9 cellular contexts compared by ENCODE assay signal in genomic region chr1:16375521-16376359, GRCh38. TPM values are rescaled to one million over a fixed set of nuclear protein-coding genes. Genes with fewer than 3 reads are reported as not detected.
DNase-seq lines count a peak whose midpoint lies in the region; ATAC-seq and TF ChIP-seq lines count a peak whose summit lies in the region.
"Had no signal": no experiment of that assay in that cellular context is flagged by ENCODE, and none has a peak within 500 bp of the region (broad histone marks: within the 10 kb centered on the region; RNA-seq: fewer than 3 reads in every experiment).

No MANE protein-coding gene starts in this region.

- H3K27ac ChIP-seq in GM23248 (peak overlapping the region; percentile 63), parathyroid adenoma (no peak overlapping the region)

- H3K9ac ChIP-seq in GM23248 (0 out of 2 replicates have a peak overlapping the region, but pooled peaks have one; percentile 1), parathyroid adenoma (no peak overlapping the region)

- H3F3A ChIP-seq in GM23248 (ENCODE audit: insufficient read depth) = peaks cover 38% of the 10 kb centered on the region

- H3K27me3 ChIP-seq in GM23248 (replicated peaks; ENCODE audit: insufficient read depth) (no peaks in the 10 kb centered on the region), parathyroid adenoma (ENCODE audit: control insufficient read depth, insufficient read depth, low read length) (no peaks in the 10 kb centered on the region)

- H2AFZ ChIP-seq in GM23248 (no peak overlapping the region), parathyroid adenoma (no peak overlapping the region)

- peak overlapping the region; percentile 81 for H3K27ac Mint-ChIP-seq in WTC11

- peaks cover 34% of the 10 kb centered on the region for H3K4me1 ChIP-seq in GM23248 (ENCODE audit: insufficient read depth)
- H3K4me1 ChIP-seq in parathyroid adenoma = peaks cover 10% of the 10 kb centered on the region

- WGBS in GM23248 (ENCODE audit: low coverage in 1 of 2, low lambda C conversion rate in 2 of 2, missing lambda C conversion rate in 2 of 2), 2 experiments = 70 to 72% methylated on average over 15 of the region's 15 CpGs

- H3K4me2 ChIP-seq in GM23248 (ENCODE audit: unreplicated experiment) (peak overlapping the region; percentile 49), parathyroid adenoma (ENCODE audit: low read length) (peak overlapping the region; percentile 67)

- H3K4me1 Mint-ChIP-seq in WTC11 = peaks cover 47% of the 10 kb centered on the region

- CTCF ChIA-PET in WTC11 (lab: Charles Lee) = interaction anchor here (0.6 to 3.4 kb wide), 4 partner anchors 10 to 245 kb away, joined by 3 to 10 read pairs (median 4); partner anchors contain the start of gene FBXO42

- H3K36me3 Mint-ChIP-seq in WTC11 = no peaks in the 10 kb centered on the region; the same call in 1 of the 2 replicates

- H3K4me3 Mint-ChIP-seq in WTC11 = peak overlapping the region; percentile 28

- H3K79me2 ChIP-seq in GM23248 (ENCODE audit: insufficient read depth) (peaks cover 100% of the 10 kb centered on the region), parathyroid adenoma (peaks cover 72% of the 10 kb centered on the region)

- no peaks in the 10 kb centered on the region for H3K9me3 Mint-ChIP-seq in WTC11

- H3K4me3 ChIP-seq in GM23248 (peak overlapping the region; percentile 5; the same call in 1 of the 2 replicates), fibroblast of villous mesenchyme (ENCODE audit: low read depth, low read length) (peak overlapping the region; percentile 20), parathyroid adenoma (ENCODE audit: low read depth, low read length) (peak overlapping the region; percentile 33)

- ATAC-seq in WTC11 (peak; percentile 49), GM18517 (IDR thresholded peaks at IDR 0.05; ENCODE audit: unreplicated experiment) (no peak)

- H3K27me3 Mint-ChIP-seq in WTC11 (ENCODE audit: low read depth) = no peaks in the 10 kb centered on the region

- no peak for TF ChIP-seq CTCF in WTC11 (IDR thresholded peaks at IDR 0.05)
- no peak for TF ChIP-seq CTCF in fibroblast of villous mesenchyme (IDR thresholded peaks at IDR 0.05; ENCODE audit: insufficient read depth, low read depth, low read length)
- no peak for TF ChIP-seq CTCF in parathyroid adenoma (IDR thresholded peaks at IDR 0.05)

- H3K36me3 ChIP-seq in GM23248 (ENCODE audit: low read depth) = no peaks in the 10 kb centered on the region
- H3K36me3 ChIP-seq in parathyroid adenoma (ENCODE audit: control insufficient read depth, insufficient read depth, low read length) = no peaks in the 10 kb centered on the region

- H3K9me3 ChIP-seq in GM23248 (ENCODE audit: low read depth) (no peaks in the 10 kb centered on the region), parathyroid adenoma (ENCODE audit: control insufficient read depth, low read length) (no peaks in the 10 kb centered on the region)

- POLR2A ChIA-PET in WTC11 (lab: Charles Lee) = no interaction called here

- DNase-seq in GM23248 (peak; percentile 53), WTC11 (ENCODE audit: low spot score) (no peak), fibroblast of villous mesenchyme (ENCODE audit: low read depth) (peak; percentile 93), NCI-H2107 (lab: John Stamatoyannopoulos, UW) (no peak), superior temporal gyrus (ENCODE audit: extremely low spot score) (no peak)
- DNase-seq in stimulated activated CD8-positive, alpha-beta memory T cell treated with anti-CD3 and anti-CD28 coated beads, Interleukin-4, amount 100 ng/mL, for 48 hours = no peak
- DNase-seq: NCI-H146 had no signal

- no peaks in the 10 kb centered on the region for H4K20me1 ChIP-seq in GM23248 (ENCODE audit: insufficient read depth)

- in situ Hi-C loops in GM23248 (cut with MboI) = no loop called here

- no peaks in the 10 kb centered on the region for H3K9me2 ChIP-seq in GM23248 (ENCODE audit: insufficient read depth)

TF ChIP-seq in WTC11, 78 proteins besides CTCF, POLR2A, EP300 and RAD21:
- TF ChIP-seq ESRRA (CRISPR knock-in tag; IDR thresholded peaks at IDR 0.05; ENCODE audit: borderline replicate concordance) (no peak), ATF1 (CRISPR knock-in tag; IDR thresholded peaks at IDR 0.05) (no peak), STAT6 (CRISPR knock-in tag; conservative IDR thresholded peaks at IDR 0.05; ENCODE audit: low read depth) (no peak), TP53 (CRISPR knock-in tag; IDR thresholded peaks at IDR 0.05) (no peak), ZNF281 (CRISPR knock-in tag; IDR thresholded peaks at IDR 0.05) (no peak)
TF ChIP-seq in WTC11: peak in this region for 0.

RNA-seq across cellular contexts. Expression of gene SZRD1, which starts 8.7 kb away (rescaled TPM):
- 78.8 and 92.6 TPM in 2 replicates for total RNA-seq in GM23248 (2014; rRNA removed; shearing (Covaris generic))
- 61.1 and 63.8 TPM in 2 replicates for polyA plus RNA-seq in GM23248 (2016; fragmentation: Nextera tagmentation; extraction: Ambion mirVana)
- 94.9 to 113 TPM (median 104 TPM) in 3 replicates for total RNA-seq in WTC11 (2021)
- total RNA-seq in fibroblast of villous mesenchyme = 71.5 and 72.5 TPM in 2 replicates

RNA-seq across cellular contexts. Expression of gene FBXO42, which starts 23.5 kb away (rescaled TPM):
- total RNA-seq in GM23248 (2014; rRNA removed; shearing (Covaris generic)) = 20.2 and 27.8 TPM in 2 replicates
- 16.9 and 17.1 TPM in 2 replicates for polyA plus RNA-seq in GM23248 (2016; fragmentation: Nextera tagmentation; extraction: Ambion mirVana)
- 16.6 to 18.0 TPM (median 17.5 TPM) in 3 replicates for total RNA-seq in WTC11 (2021)
- 15.1 and 16.0 TPM in 2 replicates for total RNA-seq in fibroblast of villous mesenchyme

Comparison
In these comparisons a context has a peak if more than half of its experiments do, and no peak if none do; other contexts are left out.
1. DNase-seq: peak in GM23248 (single experiment) and fibroblast of villous mesenchyme (single experiment); none in WTC11 (single experiment), NCI-H2107 (single experiment), superior temporal gyrus (single experiment) and stimulated activated CD8-positive, alpha-beta memory T cell treated with anti-CD3 and anti-CD28 coated beads, Interleukin-4, amount 100 ng/mL, for 48 hours (single experiment).
2. Peak in every context shown above with its lines, with median percentiles within 50 percentile points of each other: H3K4me3 ChIP-seq.